Comparison of ENCODE assay signal across 8 cellular contexts in genomic region chr14:68506021-68506644, GRCh38.
DNase-seq lines count a peak whose midpoint lies in the region; ATAC-seq and TF ChIP-seq lines count a peak whose summit lies in the region.

No MANE protein-coding gene starts in this region.

- in situ Hi-C loops in GM13977 (cut with MboI; ENCODE audit: low pct_unique_long_range_greater_than_20kb, low sequenced_read_pairs, unreplicated experiment) = no loop called here

- DNase-seq in HFFc6 = peak; percentile 72
- DNase-seq in activated naive CD8-positive, alpha-beta T cell treated with anti-CD3 and anti-CD28 coated beads for 36 hours = no peak
- no peak for DNase-seq in GM13977 (ENCODE audit: low spot score)
- no peak for DNase-seq in NCI-H146 treated with DMSO at 0.1 percent for 48 hours (lab: John Stamatoyannopoulos, UW; ENCODE audit: unreplicated experiment)
- DNase-seq in NCI-H1105 treated with DMSO at 0.1 percent for 48 hours (lab: John Stamatoyannopoulos, UW) = no peak

- H3K9me3 Mint-ChIP-seq in HFFc6 = no peaks in the 10 kb centered on the region
- no peaks in the 10 kb centered on the region for H3K9me3 Mint-ChIP-seq in activated naive CD8-positive, alpha-beta T cell treated with anti-CD3 and anti-CD28 coated beads for 36 hours

- H3K27ac ChIP-seq in BLaER1 treated with 17β-estradiol and CSF1 and Interleukin-3, amounts not matched to agents 10 nM and 100 nM = peak overlapping the region in 9 of 11 experiments; percentile 30 to 90 (median 72); a peak in 17 of 22 replicates
- H3K27ac ChIP-seq in mesodermal cell (ENCODE audit: low read depth, low read length, severe bottlenecking) = peak overlapping the region; percentile 77

- 80 to 88% methylated on average over 16 to 17 of the region's 17 CpGs for WGBS in mesodermal cell (ENCODE audit: insufficient coverage in 2 of 2), 2 experiments

- TF ChIP-seq CTCF in HFFc6 (IDR thresholded peaks at IDR 0.05) = no peak
- TF ChIP-seq CTCF in GM13977 (IDR thresholded peaks at IDR 0.05; ENCODE audit: extremely low read depth, insufficient read depth, missing control alignments) = no peak

- H3K27me3 Mint-ChIP-seq in HFFc6 (ENCODE audit: insufficient read depth) = no peaks in the 10 kb centered on the region
- no peaks in the 10 kb centered on the region for H3K27me3 Mint-ChIP-seq in activated naive CD8-positive, alpha-beta T cell treated with anti-CD3 and anti-CD28 coated beads for 36 hours

- H3K4me3 Mint-ChIP-seq in HFFc6 = peak overlapping the region; percentile 28; the same call in 1 of the 2 replicates
- no peak overlapping the region for H3K4me3 Mint-ChIP-seq in activated naive CD8-positive, alpha-beta T cell treated with anti-CD3 and anti-CD28 coated beads for 36 hours

- H3K9ac ChIP-seq in BLaER1 treated with 17β-estradiol and CSF1 and Interleukin-3, amounts not matched to agents 10 nM and 100 nM = peak overlapping the region in 6 of 11 experiments; percentile 36 to 64 (median 50); a peak in 11 of 22 replicates

- peak overlapping the region; percentile 87 for H3K27ac Mint-ChIP-seq in HFFc6
- H3K27ac Mint-ChIP-seq in activated naive CD8-positive, alpha-beta T cell treated with anti-CD3 and anti-CD28 coated beads for 36 hours = peak overlapping the region; percentile 73

- H3K36me3 Mint-ChIP-seq in HFFc6 (ENCODE audit: low read depth) = no peaks in the 10 kb centered on the region; the same call in 1 of the 2 replicates
- peaks cover 2% of the 10 kb centered on the region for H3K36me3 Mint-ChIP-seq in activated naive CD8-positive, alpha-beta T cell treated with anti-CD3 and anti-CD28 coated beads for 36 hours

- H3K9me3 ChIP-seq in BLaER1 treated with 17β-estradiol and CSF1 and Interleukin-3, amounts not matched to agents 10 nM and 100 nM (replicated peaks in 1 of 11) = no peaks in the 10 kb centered on the region
- no peaks in the 10 kb centered on the region for H3K9me3 ChIP-seq in mesodermal cell (ENCODE audit: control insufficient read depth, low read length)

- H4K20me1 ChIP-seq in BLaER1 treated with 17β-estradiol and CSF1 and Interleukin-3, amounts not matched to agents 10 nM and 100 nM = no peaks in the 10 kb centered on the region

- H3K27me3 ChIP-seq in BLaER1 treated with 17β-estradiol and CSF1 and Interleukin-3, amounts not matched to agents 10 nM and 100 nM = no peaks in the 10 kb centered on the region

- peaks cover 80 to 100% (median 100%) of the 10 kb centered on the region in 10 experiments for H3K4me1 ChIP-seq in BLaER1 treated with 17β-estradiol and CSF1 and Interleukin-3, amounts not matched to agents 10 nM and 100 nM
- H3K4me1 ChIP-seq in mesodermal cell (ENCODE audit: control insufficient read depth, insufficient read depth, low read length, poor library complexity, severe bottlenecking) = peaks cover 50% of the 10 kb centered on the region

- no peak for ATAC-seq in GM21723 (IDR thresholded peaks at IDR 0.05; ENCODE audit: unreplicated experiment)

- H3K4me2 ChIP-seq in BLaER1 treated with 17β-estradiol and CSF1 and Interleukin-3, amounts not matched to agents 10 nM and 100 nM = peak overlapping the region; percentile 76 to 94 (median 84)

- peaks cover 52% of the 10 kb centered on the region for H3K4me1 Mint-ChIP-seq in HFFc6 (ENCODE audit: low read depth)
- H3K4me1 Mint-ChIP-seq in activated naive CD8-positive, alpha-beta T cell treated with anti-CD3 and anti-CD28 coated beads for 36 hours = peaks cover 46% of the 10 kb centered on the region

- H3K4me3 ChIP-seq in BLaER1 treated with 17β-estradiol and CSF1 and Interleukin-3, amounts not matched to agents 10 nM and 100 nM = no peak overlapping the region
- no peak overlapping the region for H3K4me3 ChIP-seq in mesodermal cell (ENCODE audit: extremely low read depth, insufficient read depth, low read length, poor library complexity, severe bottlenecking)

- no peaks in the 10 kb centered on the region for H3K36me3 ChIP-seq in BLaER1 treated with 17β-estradiol and CSF1 and Interleukin-3, amounts not matched to agents 10 nM and 100 nM
- no peaks in the 10 kb centered on the region for H3K36me3 ChIP-seq in mesodermal cell (ENCODE audit: control insufficient read depth, insufficient read depth, low read length)
